12 cellular contexts compared by ENCODE assay signal in genomic region chr4:137961051-137961438, GRCh38.
DNase-seq lines count a peak whose midpoint lies in the region; ATAC-seq and TF ChIP-seq lines count a peak whose summit lies in the region.
"Had no signal": no experiment of that assay in that cellular context is flagged by ENCODE, and none has a peak within 500 bp of the region (broad histone marks: within the 10 kb centered on the region; RNA-seq: fewer than 3 reads in every experiment).

No MANE protein-coding gene starts in this region.

- POLR2A ChIA-PET in A673 (lab: Charles Lee; ENCODE audit: low non-redundant PET): no interaction called here

- TF ChIP-seq POLR2A in body of pancreas (IDR thresholded peaks at IDR 0.05): no peak

- ATAC-seq in body of pancreas: no peak
- ATAC-seq in GM19452 (IDR thresholded peaks at IDR 0.05; ENCODE audit: unreplicated experiment): no peak
- ATAC-seq: activated T-helper 17 cell treated with anti-CD3 and anti-CD28 coated beads, Interleukin-2, amount 50 U/mL, for 72 hours had no signal

- H3K27me3 ChIP-seq in A673 (replicated peaks; ENCODE audit: insufficient read depth, low read depth, low read length, poor library complexity) (no peaks in the 10 kb centered on the region), body of pancreas (no peaks in the 10 kb centered on the region)
- H3K27me3 ChIP-seq: heart right ventricle had no signal

- TF ChIP-seq CTCF in A673 (conservative IDR thresholded peaks at IDR 0.05; ENCODE audit: low read depth, low read length): no peak
- TF ChIP-seq CTCF in body of pancreas (IDR thresholded peaks at IDR 0.05): no peak

- BruUV-seq in A673 (replicated peaks; lab: Mats Ljungman, UMichigan): no TSS peak

- CTCF ChIA-PET in A673 (lab: Charles Lee): no interaction called here

- H3K27ac ChIP-seq in A673 (ENCODE audit: low read depth, low read length, poor library complexity, severe bottlenecking) (no peak overlapping the region), body of pancreas (no peak overlapping the region)
- H3K27ac ChIP-seq: heart right ventricle had no signal

- H3K4me3 ChIP-seq in A673 (ENCODE audit: low read depth, low read length, poor library complexity, severe bottlenecking) (no peak overlapping the region), body of pancreas (no peak overlapping the region)
- H3K4me3 ChIP-seq: heart right ventricle had no signal

- peaks cover 3% of the 10 kb centered on the region for H3K4me1 ChIP-seq in A673 (ENCODE audit: insufficient read depth, low read length, poor library complexity, severe bottlenecking)
- no peaks in the 10 kb centered on the region for H3K4me1 ChIP-seq in body of pancreas

- H3K36me3 ChIP-seq in A673 (ENCODE audit: insufficient read depth, low read length, poor library complexity, severe bottlenecking): no peaks in the 10 kb centered on the region
- H3K36me3 ChIP-seq in body of pancreas (replicated peaks in 1 of 2; ENCODE audit: insufficient read depth in 1 of 2, low read depth in 2 of 2): no peaks in the 10 kb centered on the region
- H3K36me3 ChIP-seq: heart right ventricle had no signal

- DNase-seq in A673 (ENCODE audit: low spot score) (peak; percentile 26), H4 (ENCODE audit: low spot score) (peak; percentile 71), astrocyte of the hippocampus (ENCODE audit: low read depth, low spot score) (peak; percentile 53), kidney tubule cell (ENCODE audit: low spot score) (peak; percentile 19), body of pancreas (no peak), COLO668 (lab: John Stamatoyannopoulos, UW; ENCODE audit: unreplicated experiment) (no peak), RPMI8226 (no peak)
- DNase-seq: heart right ventricle; NCI-H2081; stimulated activated CD8-positive, alpha-beta memory T cell treated with anti-CD3 and anti-CD28 coated beads, Interleukin-4, amount 100 ng/mL, for 48 hours had no signal

- no peaks in the 10 kb centered on the region for H3K9me3 ChIP-seq in A673 (ENCODE audit: low read depth, low read length, poor library complexity, severe bottlenecking)
- no peaks in the 10 kb centered on the region for H3K9me3 ChIP-seq in body of pancreas
- H3K9me3 ChIP-seq: heart right ventricle had no signal

- intact Hi-C loops in A673 (cut with micrococcal nuclease; ENCODE audit: unreplicated experiment): no loop called here
- intact Hi-C loops in body of pancreas (cut with DNase I): no loop called here

Comparison
In these comparisons a context has a peak if more than half of its experiments do, and no peak if none do; other contexts are left out.
1. DNase-seq: peak in A673 (single experiment), H4 (single experiment), astrocyte of the hippocampus (single experiment) and kidney tubule cell (single experiment); none in body of pancreas (0 of 4), COLO668 (single experiment) and RPMI8226 (single experiment).